In the genomic region with DNA sequence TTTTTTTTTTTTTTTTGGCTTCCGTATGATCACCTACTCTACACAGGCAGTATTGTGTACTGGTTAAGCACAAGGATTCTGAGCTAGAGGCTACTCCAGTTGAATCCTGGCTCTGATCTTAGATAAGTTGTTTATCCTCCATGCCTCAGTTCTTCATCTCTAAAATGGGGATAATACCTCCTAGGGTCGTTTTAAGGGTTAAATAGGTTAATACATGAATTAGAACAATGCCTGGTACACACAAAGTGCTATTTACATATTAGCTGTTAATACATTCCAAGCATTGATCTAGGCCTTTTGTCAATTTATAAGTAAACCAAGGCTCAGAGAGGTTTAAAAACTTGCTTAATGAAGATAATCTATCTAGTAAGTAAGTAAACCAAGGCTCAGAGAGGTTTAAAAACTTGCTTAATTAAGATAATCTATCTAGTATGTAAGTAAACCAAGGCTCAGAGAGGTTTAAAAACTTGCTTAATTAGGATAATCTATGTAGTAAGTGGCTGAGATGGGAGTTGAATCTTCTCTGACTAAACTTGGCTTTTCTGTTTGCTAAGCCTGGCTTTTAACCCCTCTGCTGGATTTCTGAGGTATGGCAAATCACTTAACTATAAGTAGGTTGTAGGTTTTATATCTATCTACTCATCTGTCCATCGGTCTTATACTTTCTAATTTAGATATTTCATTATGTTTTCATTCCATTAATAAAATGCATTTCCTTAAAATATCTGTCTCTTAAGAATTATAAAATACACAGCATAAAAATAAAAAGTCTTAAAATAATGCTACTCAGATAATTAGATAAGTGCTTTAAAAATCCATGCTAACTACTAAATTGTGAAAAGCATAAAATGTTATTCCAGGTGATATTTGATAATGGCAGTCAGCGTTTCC, we compare ENCODE assay signal across 8 cellular contexts. TPM values are rescaled to one million over a fixed set of nuclear protein-coding genes. Genes with fewer than 3 reads are reported as not detected.
DNase-seq lines count a peak whose midpoint lies in the region; ATAC-seq, FAIRE-seq and TF ChIP-seq lines count a peak whose summit lies in the region.

No MANE protein-coding gene starts in this region.

- H3K4me3 ChIP-seq in Loucy (ENCODE audit: low read length, poor library complexity, severe bottlenecking) = no peak overlapping the region
- H3K4me3 ChIP-seq in astrocyte (ENCODE audit: insufficient read depth, low read depth, low read length) = no peak overlapping the region
- H3K4me3 ChIP-seq in neural cell (ENCODE audit: low read length) = no peak overlapping the region
- H3K4me3 ChIP-seq in aorta (ENCODE audit: low read length in 2 of 2) = no peak overlapping the region

- no peak overlapping the region for H3K27ac Mint-ChIP-seq in astrocyte (ENCODE audit: unreplicated experiment)

- H3K9ac ChIP-seq in Loucy (ENCODE audit: low read depth, low read length, poor library complexity, severe bottlenecking) = no peak overlapping the region
- no peak overlapping the region for H3K9ac ChIP-seq in astrocyte (ENCODE audit: low read length)
- H3K9ac ChIP-seq in neural cell (ENCODE audit: low read length) = no peak overlapping the region

- peaks cover 57% of the 10 kb centered on the region for H3K4me1 Mint-ChIP-seq in astrocyte (ENCODE audit: low read depth, unreplicated experiment)

- 86 to 88% methylated on average over 4 of the region's 4 CpGs for WGBS in aorta, 2 donors

- H3K4me1 ChIP-seq in Loucy (ENCODE audit: insufficient read depth, low read length, poor library complexity, severe bottlenecking) (peaks cover 38% of the 10 kb centered on the region), astrocyte (ENCODE audit: insufficient read depth, low read length) (peaks cover 20% of the 10 kb centered on the region), aorta (ENCODE audit: control insufficient read depth in 1 of 2, insufficient read depth in 2 of 2, low read length in 2 of 2) (peaks cover 0 to 4% of the 10 kb centered on the region in 2 donors)

- H2AFZ ChIP-seq in Loucy (ENCODE audit: low read length) (no peak overlapping the region), astrocyte (ENCODE audit: low read depth, low read length) (no peak overlapping the region), neural cell (ENCODE audit: low read depth, low read length) (no peak overlapping the region)

- H3K27me3 Mint-ChIP-seq in astrocyte (ENCODE audit: low read depth, unreplicated experiment) = no peaks in the 10 kb centered on the region

- H3K27me3 ChIP-seq in Loucy (ENCODE audit: insufficient read depth, low read length, poor library complexity, severe bottlenecking) (peaks cover 42% of the 10 kb centered on the region), astrocyte (ENCODE audit: insufficient read depth, low read length) (no peaks in the 10 kb centered on the region), neural cell (ENCODE audit: insufficient read depth, low read depth, low read length) (no peaks in the 10 kb centered on the region), aorta (ENCODE audit: control insufficient read depth in 1 of 2, insufficient read depth in 2 of 2, low read length in 1 of 2) (no peaks in the 10 kb centered on the region)

- H3K9me3 Mint-ChIP-seq in astrocyte (ENCODE audit: unreplicated experiment) = no peaks in the 10 kb centered on the region

- H3K4me2 ChIP-seq in Loucy (ENCODE audit: low read depth, low read length, poor library complexity, severe bottlenecking) = no peak overlapping the region
- H3K4me2 ChIP-seq in astrocyte (ENCODE audit: low read length) = no peak overlapping the region
- H3K4me2 ChIP-seq in neural cell (ENCODE audit: low read length) = no peak overlapping the region

- peaks cover 2% of the 10 kb centered on the region for H3K36me3 Mint-ChIP-seq in astrocyte (ENCODE audit: low read depth, unreplicated experiment)

- H4K20me1 ChIP-seq in Loucy (ENCODE audit: insufficient read depth, low read length, poor library complexity, severe bottlenecking) (no peaks in the 10 kb centered on the region), astrocyte (ENCODE audit: insufficient read depth, low read length) (peaks cover 5% of the 10 kb centered on the region), neural cell (ENCODE audit: insufficient read depth) (no peaks in the 10 kb centered on the region)

- no peak for TF ChIP-seq EP300 in neural cell (conservative IDR thresholded peaks at IDR 0.05; ENCODE audit: poor library complexity, severe bottlenecking)

- TF ChIP-seq CTCF in Loucy (conservative IDR thresholded peaks at IDR 0.05; ENCODE audit: low read length) (peak; percentile 64), astrocyte (IDR thresholded peaks at IDR 0.05; ENCODE audit: insufficient read depth, low read depth, low read length) (peak; percentile 50), neural cell (IDR thresholded peaks at IDR 0.05; ENCODE audit: poor library complexity, severe bottlenecking) (peak; percentile 34)

- H3K27ac ChIP-seq in astrocyte (ENCODE audit: low read depth, low read length) (no peak overlapping the region), neural cell (ENCODE audit: low read length) (no peak overlapping the region), aorta (ENCODE audit: low read depth in 1 of 2, low read length in 2 of 2) (no peak overlapping the region)

- H3K9me3 ChIP-seq in Loucy (ENCODE audit: insufficient read depth, low read depth, low read length) (no peaks in the 10 kb centered on the region), astrocyte (ENCODE audit: insufficient read depth, low read depth, low read length) (no peaks in the 10 kb centered on the region), neural cell (ENCODE audit: low read length) (no peaks in the 10 kb centered on the region), aorta (ENCODE audit: control insufficient read depth, low read length) (no peaks in the 10 kb centered on the region)

- no peak overlapping the region for H3K4me3 Mint-ChIP-seq in astrocyte (ENCODE audit: unreplicated experiment)

- H3K79me2 ChIP-seq in Loucy (ENCODE audit: insufficient read depth, low read length) (no peaks in the 10 kb centered on the region), astrocyte (ENCODE audit: insufficient read depth, low read length) (peaks cover 36% of the 10 kb centered on the region), neural cell (replicated peaks; ENCODE audit: insufficient read depth, low read length) (no peaks in the 10 kb centered on the region)

- peak; percentile 31 for TF ChIP-seq RAD21 in neural cell (conservative IDR thresholded peaks at IDR 0.05)

- no peak for FAIRE-seq in astrocyte (lab: Jason Lieb, UNC)

- no peaks in the 10 kb centered on the region for H3F3A ChIP-seq in Loucy (ENCODE audit: low read depth)
- no peaks in the 10 kb centered on the region for H3F3A ChIP-seq in neural cell (ENCODE audit: insufficient read depth, low read length, poor library complexity, severe bottlenecking)

- ATAC-seq in aorta (ENCODE audit: low FRiP score) = no peak

- DNase-seq in DMS79 treated with DMSO at 0.1 percent for 48 hours (lab: John Stamatoyannopoulos, UW) (peak; percentile 42), DMS79 (lab: John Stamatoyannopoulos, UW) (no peak), H4 (ENCODE audit: low spot score) (peak; percentile 51), astrocyte (ENCODE audit: low read depth) (no peak), aorta (no peak), NCI-H748 treated with DMSO at 0.1 percent for 48 hours (lab: John Stamatoyannopoulos, UW) (no peak)

- H3K9me2 ChIP-seq in Loucy (replicated peaks; ENCODE audit: low read depth, low read length) (no peaks in the 10 kb centered on the region), neural cell (ENCODE audit: insufficient read depth, low read length) (no peaks in the 10 kb centered on the region)

- intact Hi-C loops in aorta (cut with DNase I) = no loop called here

- no peaks in the 10 kb centered on the region for H3K36me3 ChIP-seq in Loucy (ENCODE audit: insufficient read depth, low read length)
- no peaks in the 10 kb centered on the region for H3K36me3 ChIP-seq in astrocyte (ENCODE audit: insufficient read depth, low read length)
- H3K36me3 ChIP-seq in neural cell (ENCODE audit: insufficient read depth, low read length) = no peaks in the 10 kb centered on the region
- H3K36me3 ChIP-seq in aorta (ENCODE audit: control insufficient read depth in 1 of 2, insufficient read depth in 2 of 2, low read length in 1 of 2) = no peaks in the 10 kb centered on the region

TF ChIP-seq in neural cell, 6 proteins besides CTCF, POLR2A, EP300 and RAD21:
- TF ChIP-seq MXI1 (conservative IDR thresholded peaks at IDR 0.05; ENCODE audit: poor library complexity, severe bottlenecking) (no peak), SMC3 (conservative IDR thresholded peaks at IDR 0.05; ENCODE audit: poor library complexity) (no peak), POLR2AphosphoS5 (IDR thresholded peaks at IDR 0.05) (no peak), TAF1 (IDR thresholded peaks at IDR 0.05; ENCODE audit: low read depth) (no peak), EZH2 (IDR thresholded peaks at IDR 0.05; ENCODE audit: borderline replicate concordance, insufficient read depth, low read length, poor library complexity, severe bottlenecking) (no peak)
- TF ChIP-seq, protein P1, sequence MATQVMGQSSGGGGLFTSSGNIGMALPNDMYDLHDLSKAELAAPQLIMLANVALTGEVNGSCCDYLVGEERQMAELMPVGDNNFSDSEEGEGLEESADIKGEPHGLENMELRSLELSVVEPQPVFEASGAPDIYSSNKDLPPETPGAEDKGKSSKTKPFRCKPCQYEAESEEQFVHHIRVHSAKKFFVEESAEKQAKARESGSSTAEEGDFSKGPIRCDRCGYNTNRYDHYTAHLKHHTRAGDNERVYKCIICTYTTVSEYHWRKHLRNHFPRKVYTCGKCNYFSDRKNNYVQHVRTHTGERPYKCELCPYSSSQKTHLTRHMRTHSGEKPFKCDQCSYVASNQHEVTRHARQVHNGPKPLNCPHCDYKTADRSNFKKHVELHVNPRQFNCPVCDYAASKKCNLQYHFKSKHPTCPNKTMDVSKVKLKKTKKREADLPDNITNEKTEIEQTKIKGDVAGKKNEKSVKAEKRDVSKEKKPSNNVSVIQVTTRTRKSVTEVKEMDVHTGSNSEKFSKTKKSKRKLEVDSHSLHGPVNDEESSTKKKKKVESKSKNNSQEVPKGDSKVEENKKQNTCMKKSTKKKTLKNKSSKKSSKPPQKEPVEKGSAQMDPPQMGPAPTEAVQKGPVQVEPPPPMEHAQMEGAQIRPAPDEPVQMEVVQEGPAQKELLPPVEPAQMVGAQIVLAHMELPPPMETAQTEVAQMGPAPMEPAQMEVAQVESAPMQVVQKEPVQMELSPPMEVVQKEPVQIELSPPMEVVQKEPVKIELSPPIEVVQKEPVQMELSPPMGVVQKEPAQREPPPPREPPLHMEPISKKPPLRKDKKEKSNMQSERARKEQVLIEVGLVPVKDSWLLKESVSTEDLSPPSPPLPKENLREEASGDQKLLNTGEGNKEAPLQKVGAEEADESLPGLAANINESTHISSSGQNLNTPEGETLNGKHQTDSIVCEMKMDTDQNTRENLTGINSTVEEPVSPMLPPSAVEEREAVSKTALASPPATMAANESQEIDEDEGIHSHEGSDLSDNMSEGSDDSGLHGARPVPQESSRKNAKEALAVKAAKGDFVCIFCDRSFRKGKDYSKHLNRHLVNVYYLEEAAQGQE (IDR thresholded peaks at IDR 0.05; ENCODE audit: borderline replicate concordance) = no peak

RNA-seq across cellular contexts. Expression of a gene that starts 59.2 kb away (rescaled TPM):
- total RNA-seq in H4 (2014; rRNA removed; shearing (Covaris generic)) = 23.0 and 27.6 TPM in 2 replicates
- 37.9 and 39.3 TPM in 2 replicates for total RNA-seq in astrocyte
- 76.8 and 104 TPM in 2 replicates for polyA plus RNA-seq in neural cell
- 187 and 312 TPM in 2 replicates for polyA minus RNA-seq in neural cell
- total RNA-seq in aorta = 10 to 100 TPM; 32.1 to 35.3 TPM
- 10 to 100 TPM; 24.2 to 31.7 TPM for polyA plus RNA-seq in aorta

Comparison
In these comparisons a context has a peak if more than half of its experiments do, and no peak if none do; other contexts are left out.
1. DNase-seq: peak in DMS79 treated with DMSO at 0.1 percent for 48 hours (single experiment) and H4 (single experiment); none in DMS79 (single experiment), astrocyte (single experiment), aorta (0 of 2) and NCI-H748 treated with DMSO at 0.1 percent for 48 hours (single experiment).
2. Peak in every context shown above with its lines, with median percentiles within 50 percentile points of each other: CTCF ChIP-seq.